Comparison of ENCODE assay signal across 8 cellular contexts in the genomic region with DNA sequence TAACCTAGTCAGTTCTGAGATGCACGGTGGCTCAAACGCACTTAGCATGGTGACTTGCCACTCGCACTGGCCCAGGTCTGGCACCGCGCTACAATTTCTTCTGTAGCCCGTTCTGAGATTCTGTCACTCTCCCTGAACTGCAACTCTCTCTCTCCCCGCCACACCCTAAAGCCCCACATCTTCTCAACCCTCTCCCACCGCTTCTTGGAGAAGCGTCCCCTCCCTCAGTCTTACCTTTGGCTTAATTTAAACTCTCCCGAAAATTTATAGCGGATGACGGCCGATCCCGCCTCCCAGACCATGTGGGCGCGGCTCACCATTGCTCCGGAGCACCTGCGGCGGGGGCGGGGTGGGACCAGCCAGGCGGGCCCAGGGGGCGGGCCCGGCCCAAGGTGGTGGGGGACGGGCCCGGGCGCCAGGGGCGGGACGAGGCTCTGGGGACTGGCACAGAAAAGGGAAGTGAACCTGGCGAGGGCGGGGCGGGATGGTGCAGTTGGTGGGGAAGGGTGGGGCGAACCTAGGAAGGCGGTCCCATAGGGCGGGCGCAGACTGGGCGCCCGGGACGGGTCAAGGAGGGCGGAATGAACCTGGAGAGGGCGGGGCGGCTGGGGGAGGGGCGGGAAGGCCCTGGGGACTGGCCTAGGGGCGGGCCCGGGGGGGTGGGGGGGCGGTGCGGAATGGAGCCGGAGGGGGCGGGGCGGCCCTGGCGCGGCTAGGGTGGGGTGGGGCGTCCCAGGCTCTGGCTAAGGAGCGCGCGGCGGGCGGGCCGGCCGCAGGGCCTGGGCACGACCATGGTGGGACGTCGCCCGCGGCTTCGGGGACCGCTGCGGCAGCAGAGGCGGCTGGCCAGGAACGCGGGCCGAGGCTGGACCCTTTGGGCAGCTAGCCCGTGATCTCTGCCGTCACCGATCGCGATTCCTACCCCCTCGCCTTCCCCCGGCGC. TPM values are rescaled to one million over a fixed set of nuclear protein-coding genes. Genes with fewer than 3 reads are reported as not detected.
A peak's percentile ranks its signal among the peaks of the same experiment; 100 is the strongest.
DNase-seq lines count a peak whose midpoint lies in the region; ATAC-seq and TF ChIP-seq lines count a peak whose summit lies in the region.

A gene (plus strand): TSS at position 730 of the 943 bp plus-strand sequence. CDS start 305 bp downstream, outside the sequence.

- no peak for TF ChIP-seq CTCF in GM06990 (IDR thresholded peaks at IDR 0.05; ENCODE audit: insufficient read depth, low read length, poor library complexity, severe bottlenecking)
- TF ChIP-seq CTCF in SU-DHL-6 (IDR thresholded peaks at IDR 0.05; ENCODE audit: insufficient read depth, low read length, poor library complexity, severe bottlenecking) = no peak
- no peak for TF ChIP-seq CTCF in right atrium auricular region (IDR thresholded peaks at IDR 0.05)

- H4K20me1 ChIP-seq in SU-DHL-6 (ENCODE audit: low read depth, low read length) = no peaks in the 10 kb centered on the region

- H3F3A ChIP-seq in SU-DHL-6 (ENCODE audit: insufficient read depth) = peaks cover 10% of the 10 kb centered on the region; the same call in 1 of the 2 replicates

- peaks cover 4% of the 10 kb centered on the region for H3K4me1 Mint-ChIP-seq in activated naive CD8-positive, alpha-beta T cell treated with anti-CD3 and anti-CD28 coated beads for 36 hours

- H3K9ac ChIP-seq in SU-DHL-6 (ENCODE audit: low read length) = peak within 1 kb of the TSS; percentile 65

- peaks cover 0 to 18% of the 10 kb centered on the region in 2 donors for H3K4me1 ChIP-seq in right atrium auricular region

- no peaks in the 10 kb centered on the region for H3K79me2 ChIP-seq in SU-DHL-6 (ENCODE audit: insufficient read depth, low read length)

- H3K27me3 ChIP-seq in GM06990 (replicated peaks; ENCODE audit: control insufficient read depth, insufficient read depth, low read length) (no peaks in the 10 kb centered on the region; the same call in 1 of the 2 replicates), SU-DHL-6 (ENCODE audit: low read length) (no peaks in the 10 kb centered on the region), right atrium auricular region (no peaks in the 10 kb centered on the region)

- peak within 1 kb of the TSS; percentile 71 for H3K4me3 Mint-ChIP-seq in activated naive CD8-positive, alpha-beta T cell treated with anti-CD3 and anti-CD28 coated beads for 36 hours

- no peak within 1 kb of the TSS for H3K27ac ChIP-seq in SU-DHL-6 (ENCODE audit: low read depth, low read length)
- peak within 1 kb of the TSS; percentile 54 to 58 for H3K27ac ChIP-seq in right atrium auricular region

- H3K36me3 Mint-ChIP-seq in activated naive CD8-positive, alpha-beta T cell treated with anti-CD3 and anti-CD28 coated beads for 36 hours = no peaks in the 10 kb centered on the region

- H3K27ac Mint-ChIP-seq in activated naive CD8-positive, alpha-beta T cell treated with anti-CD3 and anti-CD28 coated beads for 36 hours = peak within 1 kb of the TSS; percentile 20

- H3K9me2 ChIP-seq in SU-DHL-6 (replicated peaks; ENCODE audit: insufficient read depth, low read length) = no peaks in the 10 kb centered on the region

- H2AFZ ChIP-seq in SU-DHL-6 (ENCODE audit: low read depth, low read length, severe bottlenecking) = peak within 1 kb of the TSS; percentile 93

- H3K27me3 Mint-ChIP-seq in activated naive CD8-positive, alpha-beta T cell treated with anti-CD3 and anti-CD28 coated beads for 36 hours = peaks cover 35% of the 10 kb centered on the region

- H3K9me3 Mint-ChIP-seq in activated naive CD8-positive, alpha-beta T cell treated with anti-CD3 and anti-CD28 coated beads for 36 hours = no peaks in the 10 kb centered on the region

- H3K9me3 ChIP-seq in SU-DHL-6 (ENCODE audit: insufficient read depth, low read length) (no peaks in the 10 kb centered on the region), right atrium auricular region (no peaks in the 10 kb centered on the region)

- H3K36me3 ChIP-seq in GM06990 (ENCODE audit: control insufficient read depth, insufficient read depth, low read length) = no peaks in the 10 kb centered on the region
- H3K36me3 ChIP-seq in SU-DHL-6 (ENCODE audit: low read length) = no peaks in the 10 kb centered on the region
- no peaks in the 10 kb centered on the region for H3K36me3 ChIP-seq in right atrium auricular region

- peak within 1 kb of the TSS; percentile 83 for H3K4me2 ChIP-seq in SU-DHL-6 (ENCODE audit: low read depth, low read length, poor library complexity, severe bottlenecking)

- H3K4me3 ChIP-seq in GM06990 (replicated peaks; ENCODE audit: low read depth, low read length) (peak within 1 kb of the TSS; percentile 63), SU-DHL-6 (ENCODE audit: insufficient read depth, low read length, poor library complexity, severe bottlenecking) (peak within 1 kb of the TSS; percentile 69), right atrium auricular region (peak within 1 kb of the TSS; percentile 50 to 68)

- ATAC-seq in HG02642 (IDR thresholded peaks at IDR 0.05; ENCODE audit: poor library complexity, unreplicated experiment) = peak; percentile 92

- DNase-seq in GM06990 (ENCODE audit: extremely low read depth, insufficient read length) (peak; percentile 86), NCI-H1092 treated with DMSO at 0.1 percent for 48 hours (lab: John Stamatoyannopoulos, UW) (peak; percentile 52), right atrium auricular region (ENCODE audit: low spot score) (peak; percentile 67), retina (peak; percentile 43), inferior parietal cortex (ENCODE audit: extremely low spot score) (no peak)
- peak; percentile 84 for DNase-seq in activated naive CD8-positive, alpha-beta T cell treated with anti-CD3 and anti-CD28 coated beads for 36 hours

RNA-seq across cellular contexts. Expression of the gene that starts here (rescaled TPM):
- 1 to 10 TPM; 1.6 to 1.9 TPM for total RNA-seq in activated naive CD8-positive, alpha-beta T cell treated with anti-CD3 and anti-CD28 coated beads for 36 hours
- total RNA-seq in right atrium auricular region = 1 to 10 TPM; 1.2 to 1.4 TPM
